In genomic region chr12:11040162-11040561, GRCh38 we compare ENCODE assay signal across 24 cellular contexts. TPM values are rescaled to one million over a fixed set of nuclear protein-coding genes. Genes with fewer than 3 reads are reported as not detected.
DNase-seq lines count a peak whose midpoint lies in the region; ATAC-seq, FAIRE-seq and TF ChIP-seq lines count a peak whose summit lies in the region.
"Had no signal": no experiment of that assay in that cellular context is flagged by ENCODE, and none has a peak within 500 bp of the region (broad histone marks: within the 10 kb centered on the region; RNA-seq: fewer than 3 reads in every experiment).

No MANE protein-coding gene starts in this region.

- WGBS in IMR-90 (ENCODE audit: extremely low coverage in 2 of 2, insufficient read length in 1 of 2), 2 experiments: no CpG with 5 or more reads among the region's 1 CpG

- H3K36me3 ChIP-seq in A673 (ENCODE audit: insufficient read depth, low read length, poor library complexity, severe bottlenecking) (no peaks in the 10 kb centered on the region), IMR-90 (ENCODE audit: control insufficient read depth, insufficient read depth, low read length) (no peaks in the 10 kb centered on the region), kidney (ENCODE audit: control insufficient read depth in 1 of 2, insufficient read depth in 2 of 2, low read length in 2 of 2) (no peaks in the 10 kb centered on the region)

- FAIRE-seq in kidney (lab: Jason Lieb, UNC): peak; percentile 68
- FAIRE-seq: D721Med had no signal

- no peak for TF ChIP-seq POLR2A in IMR-90 (IDR thresholded peaks at IDR 0.05; ENCODE audit: low read depth, low read length)

- H4K91ac ChIP-seq in IMR-90 (ENCODE audit: insufficient read depth, low read depth, low read length): no peak overlapping the region

- H3K4me2 ChIP-seq in IMR-90 (ENCODE audit: low read depth, low read length): peak overlapping the region; percentile 34; the same call in 1 of the 2 replicates
- H3K4me2 ChIP-seq: BLaER1 treated with 17β-estradiol and CSF1 and Interleukin-3, amounts not matched to agents 10 nM and 100 nM; PC-9 had no signal

- intact Hi-C loops in A673 (cut with micrococcal nuclease; ENCODE audit: unreplicated experiment): no loop called here
- intact Hi-C loops in IMR-90 (cut with micrococcal nuclease): no loop called here
- intact Hi-C loops in kidney (cut with DNase I): no loop called here

- H3K27ac Mint-ChIP-seq in activated T-cell treated with anti-CD3 and anti-CD28 coated beads, Interleukin-2, amount 50 U/mL, for 72 hours: no peak overlapping the region
- H3K27ac Mint-ChIP-seq: CD4-positive, alpha-beta T cell; H9 had no signal

- no peak overlapping the region for H3K9ac ChIP-seq in IMR-90 (ENCODE audit: low read depth, low read length)
- H3K9ac ChIP-seq in kidney (ENCODE audit: low read length in 2 of 2): no peak overlapping the region
- H3K9ac ChIP-seq: BLaER1 treated with 17β-estradiol and CSF1 and Interleukin-3, amounts not matched to agents 10 nM and 100 nM had no signal

- H4K8ac ChIP-seq in IMR-90 (ENCODE audit: low read depth in 2 of 2, low read length in 2 of 2): no peak overlapping the region

- H3K23ac ChIP-seq in IMR-90 (ENCODE audit: low read depth, low read length): no peak overlapping the region

- no peak overlapping the region for H2BK20ac ChIP-seq in IMR-90 (ENCODE audit: low read depth, low read length)

- H3K9me3 Mint-ChIP-seq in activated T-cell treated with anti-CD3 and anti-CD28 coated beads, Interleukin-2, amount 50 U/mL, for 72 hours: peaks cover 1 to 3% of the 10 kb centered on the region in 2 donors
- H3K9me3 Mint-ChIP-seq: H9 had no signal

- H3K56ac ChIP-seq in IMR-90 (ENCODE audit: extremely low read depth, insufficient read depth, low read length): no peak overlapping the region

- ATAC-seq in IMR-90 (ENCODE audit: low read depth) (peak; percentile 56; the same call in 1 of the 2 replicates), GM21825 (IDR thresholded peaks at IDR 0.05; ENCODE audit: unreplicated experiment) (no peak)
- ATAC-seq in activated T-cell treated with anti-CD3 and anti-CD28 coated beads, Interleukin-2, amount 50 U/mL, for 72 hours (replicated peaks in 1 of 2): no peak
- ATAC-seq: Right ventricle myocardium inferior, SK-N-SH treated with all-trans-retinoic acid at 6 μM for 48 hours had no signal

- peaks cover under 1 to 12% of the 10 kb centered on the region in 2 donors for H3K36me3 Mint-ChIP-seq in activated T-cell treated with anti-CD3 and anti-CD28 coated beads, Interleukin-2, amount 50 U/mL, for 72 hours (ENCODE audit: insufficient read depth in 2 of 2)

- no peak overlapping the region for H2BK5ac ChIP-seq in IMR-90 (ENCODE audit: low read depth, low read length, poor library complexity, severe bottlenecking)

- no peak overlapping the region for H3K4me3 Mint-ChIP-seq in activated T-cell treated with anti-CD3 and anti-CD28 coated beads, Interleukin-2, amount 50 U/mL, for 72 hours
- H3K4me3 Mint-ChIP-seq: CD4-positive, alpha-beta T cell; H9 had no signal

- H3K4me1 Mint-ChIP-seq in activated T-cell treated with anti-CD3 and anti-CD28 coated beads, Interleukin-2, amount 50 U/mL, for 72 hours (ENCODE audit: low read depth): no peaks in the 10 kb centered on the region
- H3K4me1 Mint-ChIP-seq: H9 had no signal

- TF ChIP-seq CTCF in A673 (conservative IDR thresholded peaks at IDR 0.05; ENCODE audit: low read depth, low read length) (no peak), IMR-90 (conservative IDR thresholded peaks at IDR 0.05; ENCODE audit: low read depth, low read length) (no peak), kidney (IDR thresholded peaks at IDR 0.05; ENCODE audit: borderline replicate concordance, extremely low read depth, insufficient read depth) (no peak)

- no peak overlapping the region for H3K4ac ChIP-seq in IMR-90 (ENCODE audit: low read depth, low read length)

- no peak overlapping the region for H3K14ac ChIP-seq in IMR-90 (replicated peaks; ENCODE audit: low read depth, low read length)

- no peak overlapping the region for H2AK5ac ChIP-seq in IMR-90 (ENCODE audit: low read depth, low read length)

- H2BK120ac ChIP-seq in IMR-90 (ENCODE audit: low read depth, low read length): no peak overlapping the region

- no peaks in the 10 kb centered on the region for H4K20me1 ChIP-seq in IMR-90 (ENCODE audit: insufficient read depth, low read length)
- H4K20me1 ChIP-seq: BLaER1 treated with 17β-estradiol and CSF1 and Interleukin-3, amounts not matched to agents 10 nM and 100 nM had no signal

- peaks cover 3% of the 10 kb centered on the region for H3K4me1 ChIP-seq in A673 (ENCODE audit: insufficient read depth, low read length, poor library complexity, severe bottlenecking)
- H3K4me1 ChIP-seq in IMR-90 (ENCODE audit: control insufficient read depth, insufficient read depth, low read length): 0 out of 2 replicates have a peak, but pooled peaks cover 2% of the 10 kb centered on the region
- no peaks in the 10 kb centered on the region for H3K4me1 ChIP-seq in kidney (ENCODE audit: control insufficient read depth in 1 of 2, insufficient read depth in 1 of 2, low read depth in 1 of 2, low read length in 2 of 2)
- H3K4me1 ChIP-seq: BLaER1 treated with 17β-estradiol and CSF1 and Interleukin-3, amounts not matched to agents 10 nM and 100 nM; SJCRH30 had no signal

- POLR2A ChIA-PET in A673 (lab: Charles Lee; ENCODE audit: low non-redundant PET): no interaction called here
- POLR2A ChIA-PET in IMR-90 (lab: Charles Lee; ENCODE audit: unreplicated experiment): no interaction called here

- H4K5ac ChIP-seq in IMR-90 (ENCODE audit: low read depth, low read length): no peak overlapping the region

- no peak overlapping the region for H2AK9ac ChIP-seq in IMR-90 (replicated peaks; ENCODE audit: low read depth, low read length, poor library complexity)

- in situ Hi-C loops in IMR-90 (cut with MboI; ENCODE audit: low sequenced_read_pairs): no loop called here

- H3K9me3 ChIP-seq in A673 (ENCODE audit: low read depth, low read length, poor library complexity, severe bottlenecking) (no peaks in the 10 kb centered on the region), IMR-90 (ENCODE audit: control insufficient read depth, insufficient read depth, low read length) (no peaks in the 10 kb centered on the region), kidney (ENCODE audit: control insufficient read depth in 1 of 2, low read length in 2 of 2) (no peaks in the 10 kb centered on the region)
- H3K9me3 ChIP-seq: SJCRH30 had no signal

- BruUV-seq in A673 (replicated peaks; lab: Mats Ljungman, UMichigan) (no TSS peak), IMR-90 (replicated peaks; lab: Mats Ljungman, UMichigan) (no TSS peak)

- H3K27me3 Mint-ChIP-seq in activated T-cell treated with anti-CD3 and anti-CD28 coated beads, Interleukin-2, amount 50 U/mL, for 72 hours (ENCODE audit: low read depth): no peaks in the 10 kb centered on the region
- H3K27me3 Mint-ChIP-seq: CD4-positive, alpha-beta T cell had no signal

- H3K27ac ChIP-seq in A673 (ENCODE audit: low read depth, low read length, poor library complexity, severe bottlenecking) (no peak overlapping the region), IMR-90 (ENCODE audit: insufficient read depth, low read length) (no peak overlapping the region), kidney (ENCODE audit: low read depth in 2 of 2, low read length in 2 of 2) (no peak overlapping the region)
- H3K27ac ChIP-seq: BLaER1 treated with 17β-estradiol and CSF1 and Interleukin-3, amounts not matched to agents 10 nM and 100 nM; PC-9; SJCRH30 had no signal

- DNase-seq in A673 (ENCODE audit: low spot score) (peak; percentile 6), ELR (ENCODE audit: low read depth) (peak; percentile 42), IMR-90 (peak; percentile 29), kidney (no peak), NCI-H2171 (lab: John Stamatoyannopoulos, UW) (no peak)
- DNase-seq in activated T-cell treated with anti-CD3 and anti-CD28 coated beads, Interleukin-2, amount 50 U/mL, for 72 hours: no peak
- DNase-seq: 8988T; CD4-positive, alpha-beta T cell; GDM1; H9; NCI-H1092; NCI-H1436; NCI-H187; NCI-H2081 treated with DMSO at 0.1 percent for 48 hours; NCI-H2171 treated with DMSO at 0.1 percent for 48 hours; NCI-H526; PC-9; SJCRH30 had no signal

- H2AFZ ChIP-seq in IMR-90 (replicated peaks; ENCODE audit: low read length, poor library complexity): no peak overlapping the region
- H2AFZ ChIP-seq: PC-9 had no signal

- dilution Hi-C loops in IMR-90 (cut with HindIII; ENCODE audit: low sequenced_read_pairs, unreplicated experiment): no loop called here

- H3K27me3 ChIP-seq in A673 (replicated peaks; ENCODE audit: insufficient read depth, low read depth, low read length, poor library complexity) (no peaks in the 10 kb centered on the region), IMR-90 (ENCODE audit: control insufficient read depth, insufficient read depth, low read length) (no peaks in the 10 kb centered on the region)
- H3K27me3 ChIP-seq: BLaER1 treated with 17β-estradiol and CSF1 and Interleukin-3, amounts not matched to agents 10 nM and 100 nM; SJCRH30 had no signal

- no peaks in the 10 kb centered on the region for H3K9me1 ChIP-seq in IMR-90 (ENCODE audit: insufficient read depth, low read length)

- peaks cover 0 to 6% of the 10 kb centered on the region in 2 experiments for H3K79me1 ChIP-seq in IMR-90 (ENCODE audit: low read depth in 1 of 2, low read length in 2 of 2)

- CTCF ChIA-PET in A673 (lab: Charles Lee) (no interaction called here), IMR-90 (lab: Yijun Ruan, JAX) (interaction anchor here (1.1 kb wide), 1 partner anchor 160 kb away, joined by 3 read pairs; no protein-coding TSS in a partner anchor)

- no peak for TF ChIP-seq RAD21 in IMR-90 (IDR thresholded peaks at IDR 0.05; ENCODE audit: low read length)

- no peak overlapping the region for H2BK15ac ChIP-seq in IMR-90 (ENCODE audit: low read depth, low read length)

- H3K18ac ChIP-seq in IMR-90 (ENCODE audit: low read depth, low read length): no peak overlapping the region

- no peak overlapping the region for H3K4me3 ChIP-seq in A673 (ENCODE audit: low read depth, low read length, poor library complexity, severe bottlenecking)
- no peak overlapping the region for H3K4me3 ChIP-seq in IMR-90 (ENCODE audit: insufficient read depth, low read depth, low read length)
- no peak overlapping the region for H3K4me3 ChIP-seq in kidney (ENCODE audit: low read length in 2 of 2)
- H3K4me3 ChIP-seq: BLaER1 treated with 17β-estradiol and CSF1 and Interleukin-3, amounts not matched to agents 10 nM and 100 nM; PC-9; SJCRH30 had no signal

RNA-seq across cellular contexts. Expression of gene TAS2R31, which starts 9.0 kb away (rescaled TPM):
- total RNA-seq in A673 (2021): 4.4 and 5.2 TPM in 2 replicates
- total RNA-seq in IMR-90 (2012; rRNA removed): 4.3 and 8.6 TPM in 2 replicates
- polyA plus RNA-seq in IMR-90 (2012; rRNA removed): 0.10 and 0.24 TPM in 2 replicates
- polyA plus RNA-seq in IMR-90 (2012; cell fraction: cytosol; rRNA removed): not detected in 2 replicates
- 0.07 and 1.5 TPM in 2 replicates for polyA plus RNA-seq in IMR-90 (2012; cell fraction: nucleus; rRNA removed; ENCODE audit: low replicate concordance)
- total RNA-seq in kidney: 5.9 TPM
- not detected for polyA plus RNA-seq in kidney (ENCODE audit: insufficient read depth, low read depth, low replicate concordance)
- total RNA-seq in activated T-cell treated with anti-CD3 and anti-CD28 coated beads, Interleukin-2, amount 50 U/mL, for 72 hours: 1 to 10 TPM; 1.9 to 2.9 TPM

RNA-seq across cellular contexts. Expression of gene TAS2R19, which starts 17.7 kb away (rescaled TPM):
- total RNA-seq in A673 (2021): 4.8 and 5.2 TPM in 2 replicates
- 5.0 and 8.1 TPM in 2 replicates for total RNA-seq in IMR-90 (2012; rRNA removed)
- polyA plus RNA-seq in IMR-90 (2012; rRNA removed): 0.24 and 0.29 TPM in 2 replicates
- polyA plus RNA-seq in IMR-90 (2012; cell fraction: cytosol; rRNA removed): not detected in 2 replicates
- polyA plus RNA-seq in IMR-90 (2012; cell fraction: nucleus; rRNA removed; ENCODE audit: low replicate concordance): 0.24 and 2.3 TPM in 2 replicates
- total RNA-seq in kidney: 4.6 TPM
- not detected for polyA plus RNA-seq in kidney (ENCODE audit: insufficient read depth, low read depth, low replicate concordance)
- 1 to 10 TPM; 2.1 to 3.5 TPM for total RNA-seq in activated T-cell treated with anti-CD3 and anti-CD28 coated beads, Interleukin-2, amount 50 U/mL, for 72 hours

RNA-seq across cellular contexts. Expression of gene TAS2R46, which starts 21.9 kb away (rescaled TPM):
- total RNA-seq in A673 (2021) (2.2 and 3.1 TPM in 2 replicates), IMR-90 (2012; rRNA removed) (3.3 and 4.7 TPM in 2 replicates), kidney (1.6 TPM)
- polyA plus RNA-seq in IMR-90 (2012; rRNA removed) (0.09 TPM in 1 of 2 replicates, not detected in the other), kidney (ENCODE audit: insufficient read depth, low read depth, low replicate concordance) (not detected)
- not detected in 2 replicates for polyA plus RNA-seq in IMR-90 (2012; cell fraction: cytosol; rRNA removed)
- 0.08 and 0.56 TPM in 2 replicates for polyA plus RNA-seq in IMR-90 (2012; cell fraction: nucleus; rRNA removed; ENCODE audit: low replicate concordance)
- total RNA-seq in activated T-cell treated with anti-CD3 and anti-CD28 coated beads, Interleukin-2, amount 50 U/mL, for 72 hours: under 1 TPM; 0.72 TPM
- total RNA-seq: RPMI7951 had no signal

RNA-seq across cellular contexts. Expression of gene TAS2R20, which starts 42.1 kb away (rescaled TPM):
- total RNA-seq in A673 (2021) (2.7 and 3.0 TPM in 2 replicates), IMR-90 (2012; rRNA removed) (3.4 and 3.9 TPM in 2 replicates), kidney (4.1 TPM)
- polyA plus RNA-seq in IMR-90 (2012; rRNA removed) (0.24 and 0.36 TPM in 2 replicates), kidney (ENCODE audit: insufficient read depth, low read depth, low replicate concordance) (0.47 TPM)
- not detected in 2 replicates for polyA plus RNA-seq in IMR-90 (2012; cell fraction: cytosol; rRNA removed)
- polyA plus RNA-seq in IMR-90 (2012; cell fraction: nucleus; rRNA removed; ENCODE audit: low replicate concordance): 0.39 and 4.8 TPM in 2 replicates
- total RNA-seq in activated T-cell treated with anti-CD3 and anti-CD28 coated beads, Interleukin-2, amount 50 U/mL, for 72 hours: 1 to 10 TPM; 1.3 to 2.1 TPM

RNA-seq across cellular contexts. Expression of gene TAS2R43, which starts 52.0 kb away (rescaled TPM):
- total RNA-seq in A673 (2021): 2.3 and 2.6 TPM in 2 replicates
- 0.90 and 1.9 TPM in 2 replicates for total RNA-seq in IMR-90 (2012; rRNA removed)
- polyA plus RNA-seq in IMR-90 (2012; rRNA removed): not detected in 2 replicates
- polyA plus RNA-seq in IMR-90 (2012; cell fraction: cytosol; rRNA removed): not detected in 2 replicates
- 0.29 TPM in 1 of 2 replicates, not detected in the other for polyA plus RNA-seq in IMR-90 (2012; cell fraction: nucleus; rRNA removed; ENCODE audit: low replicate concordance)
- total RNA-seq in kidney: 0.85 TPM
- not detected for polyA plus RNA-seq in kidney (ENCODE audit: insufficient read depth, low read depth, low replicate concordance)
- total RNA-seq in activated T-cell treated with anti-CD3 and anti-CD28 coated beads, Interleukin-2, amount 50 U/mL, for 72 hours: under 1 TPM; 0.48 to 0.97 TPM
- total RNA-seq: Right ventricle myocardium inferior had no signal

Comparison
In these comparisons a context has a peak if more than half of its experiments do, and no peak if none do; other contexts are left out.
1. DNase-seq: peak in A673 (single experiment), ELR (single experiment) and IMR-90 (single experiment); none in kidney (single experiment), NCI-H2171 (single experiment) and activated T-cell treated with anti-CD3 and anti-CD28 coated beads, Interleukin-2, amount 50 U/mL, for 72 hours (0 of 2).